ENCODE assay signal across 8 cellular contexts in the genomic region with DNA sequence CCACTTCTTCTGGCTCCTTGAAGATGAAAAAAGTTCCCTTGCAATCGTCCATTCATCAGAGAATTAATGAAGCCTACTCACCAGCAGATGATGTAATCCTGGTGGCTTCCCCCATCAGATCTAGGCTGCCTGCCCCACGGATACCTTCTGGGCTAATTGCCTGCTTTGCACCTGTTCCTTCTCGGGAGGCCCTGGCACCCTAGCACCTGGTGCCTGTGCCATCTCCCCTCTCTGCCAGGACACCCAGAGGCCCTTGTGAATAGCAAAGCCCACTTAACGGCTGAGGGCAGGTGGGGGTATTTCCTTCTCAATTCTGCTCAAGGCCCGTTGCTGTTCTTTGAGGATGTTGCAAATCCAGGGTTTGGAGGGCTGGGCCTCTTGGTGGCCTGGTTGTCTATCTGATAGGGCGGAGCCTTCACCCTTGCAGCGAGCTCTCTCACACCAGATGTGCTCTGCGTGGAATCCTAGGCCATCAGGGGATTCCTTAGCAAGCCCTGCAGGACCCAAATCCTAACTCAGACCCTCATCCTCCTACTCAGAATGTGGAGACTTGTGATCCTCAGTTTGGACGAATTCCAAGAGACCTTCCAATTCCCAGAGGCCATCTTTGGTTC.
A peak's percentile ranks its signal among the peaks of the same experiment; 100 is the strongest.
DNase-seq lines count a peak whose midpoint lies in the region; ATAC-seq and TF ChIP-seq lines count a peak whose summit lies in the region.

A gene (minus strand): TSS at position 363 of the 614 bp plus-strand sequence. CDS start 22,360 bp downstream, outside the sequence.

- H3K4me3 ChIP-seq in BLaER1 = peak within 1 kb of the TSS; percentile 26

- peak within 1 kb of the TSS; percentile 13; the same call in 1 of the 2 replicates for H3K9ac ChIP-seq in BLaER1

- H3K36me3 ChIP-seq in BLaER1 = no peaks in the 10 kb centered on the region

- no peaks in the 10 kb centered on the region for H3K9me3 ChIP-seq in BLaER1

- no peak for TF ChIP-seq CTCF in GM13977 (IDR thresholded peaks at IDR 0.05; ENCODE audit: extremely low read depth, insufficient read depth, missing control alignments)

- peaks cover 64% of the 10 kb centered on the region for H3K4me1 ChIP-seq in BLaER1

- H3K27me3 ChIP-seq in BLaER1 = no peaks in the 10 kb centered on the region

- H4K20me1 ChIP-seq in BLaER1 = no peaks in the 10 kb centered on the region

- in situ Hi-C loops in GM13977 (cut with MboI; ENCODE audit: low pct_unique_long_range_greater_than_20kb, low sequenced_read_pairs, unreplicated experiment) = no loop called here

- H3K27ac ChIP-seq in BLaER1 = peak within 1 kb of the TSS; percentile 79

- DNase-seq in Kasumi-1 (lab: John Stamatoyannopoulos, UW) = peak; percentile 88 to 92
- peak; percentile 49 for DNase-seq in SW480 (ENCODE audit: low spot score)
- DNase-seq in medulla oblongata (ENCODE audit: extremely low spot score) = peak; percentile 41
- DNase-seq in GM03348 (ENCODE audit: low spot score) = no peak
- no peak for DNase-seq in LoVo (ENCODE audit: low spot score)
- DNase-seq in GM13977 (ENCODE audit: low spot score) = no peak

- no peak for ATAC-seq in HG02970 (IDR thresholded peaks at IDR 0.05; ENCODE audit: low FRiP score, unreplicated experiment)

- peak within 1 kb of the TSS; percentile 82 for H3K4me2 ChIP-seq in BLaER1

Comparison
In these comparisons a context has a peak if more than half of its experiments do, and no peak if none do; other contexts are left out.
1. DNase-seq: peak in Kasumi-1 (2 of 2), SW480 (single experiment) and medulla oblongata (single experiment); none in GM03348 (single experiment), LoVo (single experiment) and GM13977 (single experiment).